ENCODE assay signal across 9 cellular contexts in genomic region chr2:24671230-24671629, GRCh38.
"Had no signal": no experiment of that assay in that cellular context is flagged by ENCODE, and none has a peak within 500 bp of the region (broad histone marks: within the 10 kb centered on the region; RNA-seq: fewer than 3 reads in every experiment).

No MANE protein-coding gene starts in this region.

- H3K4me1 Mint-ChIP-seq: GM23338, H9 had no signal

- H3K4me3 Mint-ChIP-seq: GM23338, H9, HFFc6, IgD-negative memory B cell had no signal

- ATAC-seq: GM23338 had no signal

- H3K4me3 ChIP-seq: GM23338 had no signal

- H3K4me2 ChIP-seq: GM23338 had no signal

- DNase-seq: H9, HCEC 1CT, HFFc6, KG1 had no signal

- H3K9me3 Mint-ChIP-seq: GM23338, H9, HFFc6, IgD-negative memory B cell had no signal

- H3K27ac Mint-ChIP-seq: GM23338, H9, HFFc6, IgD-negative memory B cell had no signal

- H2AFZ ChIP-seq: GM23338 had no signal

- FAIRE-seq: H1, H54, HTR-8/SVneo had no signal

- H3K27me3 Mint-ChIP-seq: IgD-negative memory B cell had no signal
